In the genomic region with DNA sequence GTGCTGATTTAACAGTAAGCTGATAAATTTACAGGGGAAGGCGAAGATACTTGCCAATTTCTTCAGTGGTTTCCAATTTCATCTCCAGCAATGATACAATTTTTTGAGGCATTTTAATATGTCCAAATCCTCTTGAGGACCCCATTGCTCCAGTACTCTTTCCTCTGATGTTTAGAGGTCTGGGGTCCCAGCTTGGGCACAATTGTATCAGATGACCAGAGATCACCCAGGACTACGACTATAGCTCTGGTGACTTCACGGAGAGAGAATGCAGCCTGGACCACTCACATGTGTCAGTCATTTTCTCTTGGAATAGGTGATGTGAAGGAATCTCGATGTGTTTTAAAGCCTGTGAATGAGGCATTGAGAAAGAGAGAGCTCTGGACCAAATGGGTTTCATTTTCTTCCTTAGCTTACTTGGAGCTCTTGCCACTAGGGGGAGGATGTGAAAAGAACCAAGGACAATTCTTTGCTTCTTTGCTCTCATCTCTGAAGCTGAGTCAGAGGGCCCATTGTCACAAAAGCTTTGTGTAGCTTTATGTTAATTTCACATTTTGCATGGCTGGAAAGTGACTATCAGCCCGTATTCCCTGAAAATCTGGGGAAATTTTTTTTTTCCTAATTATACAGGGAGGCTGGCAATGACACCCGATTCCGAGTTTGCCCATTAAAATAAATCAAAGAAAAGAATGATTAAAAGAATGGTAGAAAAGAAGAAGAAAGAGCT, we compare ENCODE assay signal across 8 cellular contexts. TPM values are rescaled to one million over a fixed set of nuclear protein-coding genes. Genes with fewer than 3 reads are reported as not detected.
A peak's percentile ranks its signal among the peaks of the same experiment; 100 is the strongest.
DNase-seq lines count a peak whose midpoint lies in the region; ATAC-seq and FAIRE-seq lines count a peak whose summit lies in the region.

No MANE protein-coding gene starts in this region.

- no peak overlapping the region for H3K9ac ChIP-seq in adipocyte (ENCODE audit: low read length)

- DNase-seq in DMS153 (lab: John Stamatoyannopoulos, UW) (peak; percentile 39), GM19239 (ENCODE audit: insufficient read length, low spot score) (peak; percentile 39), NCI-H82 treated with DMSO at 0.1 percent for 48 hours (lab: John Stamatoyannopoulos, UW; ENCODE audit: unreplicated experiment) (peak; percentile 44), adipocyte (ENCODE audit: low read depth) (peak; percentile 90), left ventricle myocardium superior (no peak), retina (peak; percentile 48)

- H3K27me3 ChIP-seq in adipocyte (replicated peaks; ENCODE audit: control insufficient read depth, insufficient read depth, low read length), result no peaks in the 10 kb centered on the region

- intact Hi-C loops in left ventricle myocardium superior (cut with micrococcal nuclease), result loop anchor here (5.0 to 10.0 kb wide), 2 partner anchors 429 to 522 kb away; no protein-coding TSS in a partner anchor

- H3K36me3 ChIP-seq in adipocyte (ENCODE audit: control insufficient read depth, insufficient read depth, low read length, severe bottlenecking), result no peaks in the 10 kb centered on the region

- peak; percentile 89 for FAIRE-seq in GM19239 (lab: Jason Lieb, UNC)

- peaks cover 2% of the 10 kb centered on the region for H3K4me1 ChIP-seq in adipocyte (ENCODE audit: control insufficient read depth, insufficient read depth, low read length)

- ATAC-seq in HG03439 (IDR thresholded peaks at IDR 0.05; ENCODE audit: unreplicated experiment), result peak; percentile 63
- ATAC-seq in left ventricle myocardium superior, result peak; percentile 59
- no peak for ATAC-seq in GM21737 (IDR thresholded peaks at IDR 0.05; ENCODE audit: unreplicated experiment)

- H3K4me3 ChIP-seq in adipocyte (ENCODE audit: low read length), result no peak overlapping the region

- no peaks in the 10 kb centered on the region for H3K9me3 ChIP-seq in adipocyte (ENCODE audit: control insufficient read depth, low read length)

RNA-seq across cellular contexts. Expression of a gene that starts 6.7 kb away (rescaled TPM):
- total RNA-seq in left ventricle myocardium superior, result 21.0 TPM
